ENCODE assay signal across 14 cellular contexts in the genomic region with DNA sequence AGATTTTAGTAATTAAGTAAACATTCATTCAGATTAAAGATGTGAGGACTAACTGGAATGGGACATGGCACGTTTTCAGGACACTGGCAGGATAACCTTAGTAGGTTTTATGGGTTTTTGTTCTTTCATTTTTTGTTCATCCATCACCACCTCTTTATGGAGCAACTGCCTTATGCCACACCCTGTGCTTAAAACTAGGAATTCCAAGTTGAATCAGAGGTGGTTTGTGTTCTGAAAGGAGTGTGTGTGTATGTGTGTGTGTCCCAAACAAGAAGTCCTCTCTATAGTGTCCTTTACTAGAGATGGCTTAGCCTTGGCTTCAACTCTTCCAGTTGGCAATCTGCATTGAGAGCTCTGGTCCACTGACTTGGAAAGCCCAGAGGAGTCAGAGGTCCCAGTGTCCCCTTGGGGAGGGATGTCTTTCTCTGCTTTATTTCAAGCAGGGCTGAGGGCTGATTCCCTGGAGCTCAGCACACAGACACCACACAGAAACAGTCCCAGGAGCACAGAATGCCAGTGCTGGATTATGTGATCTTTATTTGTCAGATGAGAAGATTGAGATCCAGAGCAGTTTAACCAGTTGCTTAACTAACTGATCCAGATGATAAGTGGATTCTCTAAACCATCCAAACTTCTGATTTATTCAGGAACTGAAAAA. TPM values are rescaled to one million over a fixed set of nuclear protein-coding genes. Genes with fewer than 3 reads are reported as not detected.
DNase-seq lines count a peak whose midpoint lies in the region; ATAC-seq and TF ChIP-seq lines count a peak whose summit lies in the region.
"Had no signal": no experiment of that assay in that cellular context is flagged by ENCODE, and none has a peak within 500 bp of the region (broad histone marks: within the 10 kb centered on the region; RNA-seq: fewer than 3 reads in every experiment).

No MANE protein-coding gene starts in this region.

- H3K4me1 ChIP-seq in suprapubic skin = peaks cover 62% of the 10 kb centered on the region

- H3K27me3 ChIP-seq in suprapubic skin = no peaks in the 10 kb centered on the region
- H3K27me3 ChIP-seq: SJSA1 had no signal

- no peak for TF ChIP-seq POLR2A in suprapubic skin (IDR thresholded peaks at IDR 0.05)

- TF ChIP-seq EP300 in suprapubic skin (IDR thresholded peaks at IDR 0.05) = no peak

- peak; percentile 39 for DNase-seq in cardiac septum (ENCODE audit: low spot score)
- no peak for DNase-seq in left ventricle myocardium superior
- peak; percentile 41 for DNase-seq in islet precursor cell
- peak; percentile 25 to 64 for DNase-seq in suprapubic skin (ENCODE audit: low spot score in 2 of 2)
- DNase-seq in SK-N-DZ (ENCODE audit: low spot score) = no peak
- DNase-seq in Ammon's horn (ENCODE audit: low spot score) = no peak
- DNase-seq: CD8-positive, alpha-beta T cell; Kasumi-1; NCI-H2029 treated with DMSO at 0.1 percent for 48 hours; NCI-H524 had no signal

- H3K4me3 ChIP-seq in suprapubic skin = no peak overlapping the region
- H3K4me3 ChIP-seq: SJSA1 had no signal

- no peak for TF ChIP-seq CTCF in VCaP (conservative IDR thresholded peaks at IDR 0.05)
- TF ChIP-seq CTCF in suprapubic skin (IDR thresholded peaks at IDR 0.05) = no peak

- intact Hi-C loops in cardiac septum (cut with DNase I) (no loop called here), left ventricle myocardium superior (cut with micrococcal nuclease) (no loop called here)

- 26% methylated on average over 1 of the region's 1 CpG for WGBS in suprapubic skin

- H3K9me3 ChIP-seq in suprapubic skin = no peaks in the 10 kb centered on the region
- H3K9me3 ChIP-seq: SJSA1 had no signal

- H3K36me3 ChIP-seq in suprapubic skin = no peaks in the 10 kb centered on the region
- H3K36me3 ChIP-seq: SJSA1 had no signal

- no peak for ATAC-seq in left ventricle myocardium superior
- ATAC-seq in SK-N-SH treated with all-trans-retinoic acid at 6 μM for 48 hours = no peak
- ATAC-seq: CD8-positive, alpha-beta T cell had no signal

- peak overlapping the region; percentile 99 for H3K27ac ChIP-seq in VCaP
- peak overlapping the region; percentile 17 for H3K27ac ChIP-seq in suprapubic skin
- H3K27ac ChIP-seq: RWPE1, SJSA1 had no signal

TF ChIP-seq in SK-N-SH treated with all-trans-retinoic acid at 6 μM for 48 hours, 23 proteins besides CTCF, POLR2A, EP300 and RAD21:
- no peak for TF ChIP-seq TCF4 (CRISPR knock-in tag; IDR thresholded peaks at IDR 0.05; ENCODE audit: borderline replicate concordance)
- TF ChIP-seq, protein P1, sequence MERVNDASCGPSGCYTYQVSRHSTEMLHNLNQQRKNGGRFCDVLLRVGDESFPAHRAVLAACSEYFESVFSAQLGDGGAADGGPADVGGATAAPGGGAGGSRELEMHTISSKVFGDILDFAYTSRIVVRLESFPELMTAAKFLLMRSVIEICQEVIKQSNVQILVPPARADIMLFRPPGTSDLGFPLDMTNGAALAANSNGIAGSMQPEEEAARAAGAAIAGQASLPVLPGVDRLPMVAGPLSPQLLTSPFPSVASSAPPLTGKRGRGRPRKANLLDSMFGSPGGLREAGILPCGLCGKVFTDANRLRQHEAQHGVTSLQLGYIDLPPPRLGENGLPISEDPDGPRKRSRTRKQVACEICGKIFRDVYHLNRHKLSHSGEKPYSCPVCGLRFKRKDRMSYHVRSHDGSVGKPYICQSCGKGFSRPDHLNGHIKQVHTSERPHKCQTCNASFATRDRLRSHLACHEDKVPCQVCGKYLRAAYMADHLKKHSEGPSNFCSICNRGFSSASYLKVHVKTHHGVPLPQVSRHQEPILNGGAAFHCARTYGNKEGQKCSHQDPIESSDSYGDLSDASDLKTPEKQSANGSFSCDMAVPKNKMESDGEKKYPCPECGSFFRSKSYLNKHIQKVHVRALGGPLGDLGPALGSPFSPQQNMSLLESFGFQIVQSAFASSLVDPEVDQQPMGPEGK (CRISPR knock-in tag; IDR thresholded peaks at IDR 0.05; ENCODE audit: borderline replicate concordance) = no peak
- TF ChIP-seq BACH2 (CRISPR knock-in tag; IDR thresholded peaks at IDR 0.05; ENCODE audit: borderline replicate concordance) = no peak
- no peak for TF ChIP-seq ARNTL (CRISPR knock-in tag; IDR thresholded peaks at IDR 0.05; ENCODE audit: borderline replicate concordance, low read depth)
- TF ChIP-seq ZNF70 (CRISPR knock-in tag; IDR thresholded peaks at IDR 0.05) = no peak
- no peak for TF ChIP-seq ZFP3 (CRISPR knock-in tag; IDR thresholded peaks at IDR 0.05)
- TF ChIP-seq ZC3H10 (CRISPR knock-in tag; IDR thresholded peaks at IDR 0.05) = no peak
- TF ChIP-seq, protein P2, sequence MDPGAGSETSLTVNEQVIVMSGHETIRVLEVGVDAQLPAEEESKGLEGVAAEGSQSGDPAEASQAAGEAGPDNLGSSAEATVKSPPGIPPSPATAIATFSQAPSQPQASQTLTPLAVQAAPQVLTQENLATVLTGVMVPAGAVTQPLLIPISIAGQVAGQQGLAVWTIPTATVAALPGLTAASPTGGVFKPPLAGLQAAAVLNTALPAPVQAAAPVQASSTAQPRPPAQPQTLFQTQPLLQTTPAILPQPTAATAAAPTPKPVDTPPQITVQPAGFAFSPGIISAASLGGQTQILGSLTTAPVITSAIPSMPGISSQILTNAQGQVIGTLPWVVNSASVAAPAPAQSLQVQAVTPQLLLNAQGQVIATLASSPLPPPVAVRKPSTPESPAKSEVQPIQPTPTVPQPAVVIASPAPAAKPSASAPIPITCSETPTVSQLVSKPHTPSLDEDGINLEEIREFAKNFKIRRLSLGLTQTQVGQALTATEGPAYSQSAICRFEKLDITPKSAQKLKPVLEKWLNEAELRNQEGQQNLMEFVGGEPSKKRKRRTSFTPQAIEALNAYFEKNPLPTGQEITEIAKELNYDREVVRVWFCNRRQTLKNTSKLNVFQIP (CRISPR knock-in tag; IDR thresholded peaks at IDR 0.05; ENCODE audit: borderline replicate concordance, low read depth) = no peak
- TF ChIP-seq CSDC2 (CRISPR knock-in tag; IDR thresholded peaks at IDR 0.05) = no peak
- no peak for TF ChIP-seq ZNF8 (CRISPR knock-in tag; IDR thresholded peaks at IDR 0.05)
- TF ChIP-seq, protein P3, sequence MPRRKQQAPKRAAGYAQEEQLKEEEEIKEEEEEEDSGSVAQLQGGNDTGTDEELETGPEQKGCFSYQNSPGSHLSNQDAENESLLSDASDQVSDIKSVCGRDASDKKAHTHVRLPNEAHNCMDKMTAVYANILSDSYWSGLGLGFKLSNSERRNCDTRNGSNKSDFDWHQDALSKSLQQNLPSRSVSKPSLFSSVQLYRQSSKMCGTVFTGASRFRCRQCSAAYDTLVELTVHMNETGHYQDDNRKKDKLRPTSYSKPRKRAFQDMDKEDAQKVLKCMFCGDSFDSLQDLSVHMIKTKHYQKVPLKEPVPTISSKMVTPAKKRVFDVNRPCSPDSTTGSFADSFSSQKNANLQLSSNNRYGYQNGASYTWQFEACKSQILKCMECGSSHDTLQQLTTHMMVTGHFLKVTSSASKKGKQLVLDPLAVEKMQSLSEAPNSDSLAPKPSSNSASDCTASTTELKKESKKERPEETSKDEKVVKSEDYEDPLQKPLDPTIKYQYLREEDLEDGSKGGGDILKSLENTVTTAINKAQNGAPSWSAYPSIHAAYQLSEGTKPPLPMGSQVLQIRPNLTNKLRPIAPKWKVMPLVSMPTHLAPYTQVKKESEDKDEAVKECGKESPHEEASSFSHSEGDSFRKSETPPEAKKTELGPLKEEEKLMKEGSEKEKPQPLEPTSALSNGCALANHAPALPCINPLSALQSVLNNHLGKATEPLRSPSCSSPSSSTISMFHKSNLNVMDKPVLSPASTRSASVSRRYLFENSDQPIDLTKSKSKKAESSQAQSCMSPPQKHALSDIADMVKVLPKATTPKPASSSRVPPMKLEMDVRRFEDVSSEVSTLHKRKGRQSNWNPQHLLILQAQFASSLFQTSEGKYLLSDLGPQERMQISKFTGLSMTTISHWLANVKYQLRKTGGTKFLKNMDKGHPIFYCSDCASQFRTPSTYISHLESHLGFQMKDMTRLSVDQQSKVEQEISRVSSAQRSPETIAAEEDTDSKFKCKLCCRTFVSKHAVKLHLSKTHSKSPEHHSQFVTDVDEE (CRISPR knock-in tag; IDR thresholded peaks at IDR 0.05) = no peak
- no peak for TF ChIP-seq GLIS3 (CRISPR knock-in tag; IDR thresholded peaks at IDR 0.05)
- TF ChIP-seq ZNF565 (CRISPR knock-in tag; conservative IDR thresholded peaks at IDR 0.05; ENCODE audit: low read depth) = no peak
- no peak for TF ChIP-seq OSR1 (CRISPR knock-in tag; IDR thresholded peaks at IDR 0.05)
- no peak for TF ChIP-seq PPARA (CRISPR knock-in tag; IDR thresholded peaks at IDR 0.05; ENCODE audit: borderline replicate concordance)
- TF ChIP-seq, protein P4, sequence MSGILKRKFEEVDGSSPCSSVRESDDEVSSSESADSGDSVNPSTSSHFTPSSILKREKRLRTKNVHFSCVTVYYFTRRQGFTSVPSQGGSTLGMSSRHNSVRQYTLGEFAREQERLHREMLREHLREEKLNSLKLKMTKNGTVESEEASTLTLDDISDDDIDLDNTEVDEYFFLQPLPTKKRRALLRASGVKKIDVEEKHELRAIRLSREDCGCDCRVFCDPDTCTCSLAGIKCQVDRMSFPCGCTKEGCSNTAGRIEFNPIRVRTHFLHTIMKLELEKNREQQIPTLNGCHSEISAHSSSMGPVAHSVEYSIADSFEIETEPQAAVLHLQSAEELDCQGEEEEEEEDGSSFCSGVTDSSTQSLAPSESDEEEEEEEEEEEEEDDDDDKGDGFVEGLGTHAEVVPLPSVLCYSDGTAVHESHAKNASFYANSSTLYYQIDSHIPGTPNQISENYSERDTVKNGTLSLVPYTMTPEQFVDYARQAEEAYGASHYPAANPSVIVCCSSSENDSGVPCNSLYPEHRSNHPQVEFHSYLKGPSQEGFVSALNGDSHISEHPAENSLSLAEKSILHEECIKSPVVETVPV (CRISPR knock-in tag; IDR thresholded peaks at IDR 0.05) = no peak
- TF ChIP-seq ZFP30 (CRISPR knock-in tag; IDR thresholded peaks at IDR 0.05) = no peak
- no peak for TF ChIP-seq ESRRG (CRISPR knock-in tag; IDR thresholded peaks at IDR 0.05)

RNA-seq across cellular contexts. Expression of a gene that starts 25.2 kb away (rescaled TPM):
- total RNA-seq in cardiac septum = 98.4 TPM
- total RNA-seq in left ventricle myocardium superior = 182 TPM
- 100 to 1,000 TPM; 404 to 719 (median 568) TPM for total RNA-seq in suprapubic skin
- polyA plus RNA-seq in SK-N-DZ (2014; cell fraction: cytosol; rRNA removed) = 17.7 and 26.5 TPM in 2 replicates
- 11.5 and 17.1 TPM in 2 replicates for polyA plus RNA-seq in SK-N-DZ (2014; cell fraction: nucleus; rRNA removed)

Comparison
In these comparisons a context has a peak if more than half of its experiments do, and no peak if none do; other contexts are left out.
1. DNase-seq: peak in cardiac septum (single experiment), islet precursor cell (single experiment) and suprapubic skin (2 of 2); none in left ventricle myocardium superior (single experiment), SK-N-DZ (single experiment) and Ammon's horn (single experiment).